In the genomic region with DNA sequence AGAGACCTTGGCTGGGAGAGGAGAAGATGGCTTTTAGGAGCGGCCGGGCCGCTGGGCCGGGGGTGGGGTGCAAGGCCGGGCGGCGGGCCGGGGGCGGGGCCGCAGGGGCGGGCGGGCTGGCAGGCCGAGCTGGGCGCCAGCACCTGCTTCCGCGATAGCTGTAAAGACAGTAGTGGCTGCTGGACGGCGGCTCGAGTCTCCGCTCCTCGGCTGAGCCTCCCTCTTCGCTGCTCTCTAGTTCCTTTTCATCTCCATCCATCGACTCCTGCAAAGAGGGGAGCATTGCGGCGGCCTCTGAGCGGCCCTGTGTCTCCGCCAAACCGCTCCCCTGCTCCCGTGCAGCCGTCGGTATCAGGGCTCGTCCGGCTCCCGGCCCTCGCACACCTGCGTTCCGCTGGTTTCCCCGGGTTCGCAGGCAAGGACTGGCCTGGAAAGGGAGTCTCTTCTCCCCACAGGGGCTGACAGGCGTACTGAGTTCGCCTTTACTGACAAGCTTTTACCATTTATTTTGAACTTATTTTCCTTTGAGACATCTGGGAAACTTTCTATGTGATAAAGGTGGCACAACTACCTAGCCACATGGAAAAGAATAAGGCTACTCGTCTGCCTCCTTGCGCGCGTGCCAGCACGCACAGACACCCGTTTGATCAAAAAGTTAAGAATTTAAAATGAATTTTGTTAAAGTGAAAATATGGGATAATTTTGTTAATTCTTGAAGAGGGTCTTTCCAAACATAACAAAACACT, we compare ENCODE assay signal across 8 cellular contexts. TPM values are rescaled to one million over a fixed set of nuclear protein-coding genes. Genes with fewer than 3 reads are reported as not detected.
DNase-seq lines count a peak whose midpoint lies in the region; ATAC-seq lines count a peak whose summit lies in the region.

A gene with protein sequence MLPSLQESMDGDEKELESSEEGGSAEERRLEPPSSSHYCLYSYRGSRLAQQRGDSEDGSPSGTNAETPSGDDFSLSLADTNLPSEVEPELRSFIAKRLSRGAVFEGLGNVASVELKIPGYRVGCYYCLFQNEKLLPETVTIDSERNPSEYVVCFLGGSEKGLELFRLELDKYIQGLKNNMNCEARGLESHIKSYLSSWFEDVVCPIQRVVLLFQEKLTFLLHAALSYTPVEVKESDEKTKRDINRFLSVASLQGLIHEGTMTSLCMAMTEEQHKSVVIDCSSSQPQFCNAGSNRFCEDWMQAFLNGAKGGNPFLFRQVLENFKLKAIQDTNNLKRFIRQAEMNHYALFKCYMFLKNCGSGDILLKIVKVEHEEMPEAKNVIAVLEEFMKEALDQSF (minus strand): TSS at position 317 of the 746 bp plus-strand sequence. CDS start 34 bp downstream, at position 283.

- peak within 1 kb of the TSS; percentile 50 for H3K27ac ChIP-seq in cingulate gyrus (ENCODE audit: low read depth, low read length)

- peak; percentile 40 for DNase-seq in 8988T
- peak; percentile 12 to 82 for DNase-seq in NCI-H446 (lab: John Stamatoyannopoulos, UW)
- DNase-seq in activated CD4-positive, alpha-beta T cell treated with anti-CD3 and anti-CD28 coated beads for 48 hours: peak; percentile 91
- peak; percentile 73 to 86 for DNase-seq in left colon
- DNase-seq in stimulated activated CD4-positive, alpha-beta T cell treated with anti-CD3 and anti-CD28 coated beads, Interleukin-1b, Interleukin-23, amount 100 ng/mL, for 4 hours (ENCODE audit: low read depth in 2 of 2): peak; percentile 75

- ATAC-seq in GM18517 (IDR thresholded peaks at IDR 0.05; ENCODE audit: unreplicated experiment) (peak; percentile 72), HG03097 (IDR thresholded peaks at IDR 0.05; ENCODE audit: low FRiP score, unreplicated experiment) (peak; percentile 77), left colon (peak; percentile 90)

- intact Hi-C loops in left colon (cut with DNase I, micrococcal nuclease): no loop called here

RNA-seq across cellular contexts. Expression of the gene that starts here (rescaled TPM):
- 10 to 100 TPM; 11.2 to 11.3 TPM for total RNA-seq in left colon

Comparison
In these comparisons a context has a peak if more than half of its experiments do, and no peak if none do; other contexts are left out.
1. Peak in every context shown above with its lines: DNase-seq, ATAC-seq and H3K27ac ChIP-seq.
2. DNase-seq: peak in every context shown above with its lines; median percentile 91 in activated CD4-positive, alpha-beta T cell treated with anti-CD3 and anti-CD28 coated beads for 48 hours; 80 in left colon; 75 in stimulated activated CD4-positive, alpha-beta T cell treated with anti-CD3 and anti-CD28 coated beads, Interleukin-1b, Interleukin-23, amount 100 ng/mL, for 4 hours; 47 in NCI-H446; 40 in 8988T.